In the genomic region with DNA sequence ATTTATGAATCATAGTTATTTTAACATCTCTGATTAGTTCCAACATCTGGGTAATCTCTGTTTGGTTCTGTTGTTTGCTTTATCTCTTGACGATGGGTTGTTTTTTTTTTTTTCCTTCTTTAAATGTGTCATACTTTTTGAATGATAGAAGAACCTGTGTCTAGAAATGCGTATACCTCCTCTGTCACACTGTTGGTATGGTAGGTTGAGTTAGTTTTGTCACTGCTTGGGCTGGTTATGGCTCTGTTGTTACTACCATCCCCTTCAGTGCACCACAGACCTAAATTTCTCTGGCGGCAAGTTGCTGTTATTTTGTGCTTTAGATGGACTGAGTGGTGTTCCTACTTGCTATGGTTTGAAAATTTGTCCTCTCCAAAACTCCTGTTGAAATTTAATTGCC, we compare ENCODE assay signal across 22 cellular contexts. TPM values are rescaled to one million over a fixed set of nuclear protein-coding genes. Genes with fewer than 3 reads are reported as not detected.
DNase-seq lines count a peak whose midpoint lies in the region; ATAC-seq and TF ChIP-seq lines count a peak whose summit lies in the region.
"Had no signal": no experiment of that assay in that cellular context is flagged by ENCODE, and none has a peak within 500 bp of the region (broad histone marks: within the 10 kb centered on the region; RNA-seq: fewer than 3 reads in every experiment).

No MANE protein-coding gene starts in this region.

- peaks cover 13% of the 10 kb centered on the region for H3K9me3 Mint-ChIP-seq in activated naive CD4-positive, alpha-beta T cell treated with anti-CD3 and anti-CD28 coated beads, Interleukin-2, amount 10 ng/mL, durations not matched to agents 7 days and 5 days
- H3K9me3 Mint-ChIP-seq in activated CD4-positive, alpha-beta memory T cell treated with anti-CD3 and anti-CD28 coated beads, Interleukin-2, amount 10 ng/mL, durations not matched to agents 7 days and 5 days, result peaks cover 6% of the 10 kb centered on the region
- no peaks in the 10 kb centered on the region for H3K9me3 Mint-ChIP-seq in endothelial cell (ENCODE audit: unreplicated experiment)
- peaks cover 0 to 8% of the 10 kb centered on the region in 2 donors for H3K9me3 Mint-ChIP-seq in stimulated activated naive CD8-positive, alpha-beta T cell treated with anti-CD3 and anti-CD28 coated beads, Interleukin-15, amount 100 ng/mL, for 72 hours

- H3K4me3 Mint-ChIP-seq in activated naive CD4-positive, alpha-beta T cell treated with anti-CD3 and anti-CD28 coated beads, Interleukin-2, amount 10 ng/mL, durations not matched to agents 7 days and 5 days, result no peak overlapping the region
- H3K4me3 Mint-ChIP-seq in activated CD4-positive, alpha-beta memory T cell treated with anti-CD3 and anti-CD28 coated beads, Interleukin-2, amount 10 ng/mL, durations not matched to agents 7 days and 5 days, result no peak overlapping the region
- H3K4me3 Mint-ChIP-seq in endothelial cell (ENCODE audit: unreplicated experiment), result peak overlapping the region; percentile 13
- H3K4me3 Mint-ChIP-seq in stimulated activated naive CD8-positive, alpha-beta T cell treated with anti-CD3 and anti-CD28 coated beads, Interleukin-15, amount 100 ng/mL, for 72 hours, result peak overlapping the region; percentile 27 to 64
- H3K4me3 Mint-ChIP-seq: neural crest cell; T-helper 2 cell treated with Interferon-gamma antibody and Interleukin-4, amounts not matched to agents 5 μg/mL and 100 μg/mL, for 36 hours had no signal

- no peaks in the 10 kb centered on the region for H3K27me3 Mint-ChIP-seq in activated naive CD4-positive, alpha-beta T cell treated with anti-CD3 and anti-CD28 coated beads, Interleukin-2, amount 10 ng/mL, durations not matched to agents 7 days and 5 days
- no peaks in the 10 kb centered on the region for H3K27me3 Mint-ChIP-seq in activated CD4-positive, alpha-beta memory T cell treated with anti-CD3 and anti-CD28 coated beads, Interleukin-2, amount 10 ng/mL, durations not matched to agents 7 days and 5 days
- peaks cover 4% of the 10 kb centered on the region for H3K27me3 Mint-ChIP-seq in endothelial cell (ENCODE audit: unreplicated experiment)
- H3K27me3 Mint-ChIP-seq in stimulated activated naive CD8-positive, alpha-beta T cell treated with anti-CD3 and anti-CD28 coated beads, Interleukin-15, amount 100 ng/mL, for 72 hours, result no peaks in the 10 kb centered on the region

- H3K27ac Mint-ChIP-seq in activated naive CD4-positive, alpha-beta T cell treated with anti-CD3 and anti-CD28 coated beads, Interleukin-2, amount 10 ng/mL, durations not matched to agents 7 days and 5 days, result peak overlapping the region; percentile 83
- H3K27ac Mint-ChIP-seq in activated CD4-positive, alpha-beta memory T cell treated with anti-CD3 and anti-CD28 coated beads, Interleukin-2, amount 10 ng/mL, durations not matched to agents 7 days and 5 days, result peak overlapping the region; percentile 71
- H3K27ac Mint-ChIP-seq in endothelial cell (ENCODE audit: unreplicated experiment), result no peak overlapping the region
- peak overlapping the region; percentile 85 to 94 for H3K27ac Mint-ChIP-seq in stimulated activated naive CD8-positive, alpha-beta T cell treated with anti-CD3 and anti-CD28 coated beads, Interleukin-15, amount 100 ng/mL, for 72 hours
- H3K27ac Mint-ChIP-seq: T-helper 2 cell treated with Interferon-gamma antibody and Interleukin-4, amounts not matched to agents 5 μg/mL and 100 μg/mL, for 36 hours had no signal

- no peak for ATAC-seq in stimulated activated naive CD8-positive, alpha-beta T cell treated with anti-CD3 and anti-CD28 coated beads, Interleukin-15, amount 100 ng/mL, for 72 hours
- ATAC-seq in HG03565 (IDR thresholded peaks at IDR 0.05; ENCODE audit: unreplicated experiment) (no peak), HG02981 (IDR thresholded peaks at IDR 0.05; ENCODE audit: unreplicated experiment) (no peak), HG02571 (IDR thresholded peaks at IDR 0.05; ENCODE audit: unreplicated experiment) (no peak)
- ATAC-seq: esophagus mucosa had no signal

- peaks cover 61% of the 10 kb centered on the region for H3K36me3 Mint-ChIP-seq in activated naive CD4-positive, alpha-beta T cell treated with anti-CD3 and anti-CD28 coated beads, Interleukin-2, amount 10 ng/mL, durations not matched to agents 7 days and 5 days
- H3K36me3 Mint-ChIP-seq in activated CD4-positive, alpha-beta memory T cell treated with anti-CD3 and anti-CD28 coated beads, Interleukin-2, amount 10 ng/mL, durations not matched to agents 7 days and 5 days (ENCODE audit: low read depth), result peaks cover 38% of the 10 kb centered on the region
- peaks cover 38% of the 10 kb centered on the region for H3K36me3 Mint-ChIP-seq in endothelial cell (ENCODE audit: low read depth, unreplicated experiment)

- CTCF ChIA-PET in activated naive CD4-positive, alpha-beta T cell treated with anti-CD3 and anti-CD28 coated beads, Interleukin-2, amount 10 ng/mL, durations not matched to agents 7 days and 5 days (lab: Charles Lee), result interaction anchor here (1.0 kb wide), 1 partner anchor 33 kb away, joined by 3 read pairs; no protein-coding TSS in a partner anchor
- CTCF ChIA-PET in activated CD4-positive, alpha-beta memory T cell treated with anti-CD3 and anti-CD28 coated beads, Interleukin-2, amount 10 ng/mL, durations not matched to agents 7 days and 5 days (lab: Charles Lee), result no interaction called here

- no peak for TF ChIP-seq CTCF in endothelial cell (IDR thresholded peaks at IDR 0.05; ENCODE audit: unreplicated experiment)

- peaks cover 80% of the 10 kb centered on the region for H3K4me1 Mint-ChIP-seq in activated naive CD4-positive, alpha-beta T cell treated with anti-CD3 and anti-CD28 coated beads, Interleukin-2, amount 10 ng/mL, durations not matched to agents 7 days and 5 days
- H3K4me1 Mint-ChIP-seq in activated CD4-positive, alpha-beta memory T cell treated with anti-CD3 and anti-CD28 coated beads, Interleukin-2, amount 10 ng/mL, durations not matched to agents 7 days and 5 days, result peaks cover 70% of the 10 kb centered on the region
- H3K4me1 Mint-ChIP-seq in endothelial cell (ENCODE audit: unreplicated experiment), result peaks cover 23% of the 10 kb centered on the region
- H3K4me1 Mint-ChIP-seq in stimulated activated naive CD8-positive, alpha-beta T cell treated with anti-CD3 and anti-CD28 coated beads, Interleukin-15, amount 100 ng/mL, for 72 hours, result peaks cover 84% of the 10 kb centered on the region

- no peak for DNase-seq in activated naive CD4-positive, alpha-beta T cell treated with anti-CD3 and anti-CD28 coated beads, Interleukin-2, amount 10 ng/mL, durations not matched to agents 7 days and 5 days
- DNase-seq in activated naive CD4-positive, alpha-beta T cell treated with Interleukin-2 at 50 U/mL for 16 hours, result no peak
- DNase-seq in activated CD4-positive, alpha-beta memory T cell treated with anti-CD3 and anti-CD28 coated beads, Interleukin-2, amount 10 ng/mL, durations not matched to agents 7 days and 5 days, result no peak
- DNase-seq in endothelial cell (ENCODE audit: low spot score), result no peak
- no peak for DNase-seq in stimulated activated naive CD8-positive, alpha-beta T cell treated with anti-CD3 and anti-CD28 coated beads, Interleukin-15, amount 100 ng/mL, for 72 hours
- DNase-seq: activated gamma-delta T cell treated with Interleukin-2 at 50 U/mL for 16 hours; DMS79; HCEC 1CT; left ventricle myocardium inferior; midbrain; NCI-H2171 treated with DMSO at 0.1 percent for 48 hours; NCI-H526 treated with DMSO at 0.1 percent for 48 hours; posterior cingulate gyrus; right lobe of liver; stimulated activated CD4-positive, alpha-beta T cell treated with anti-CD3 and anti-CD28 coated beads, Interleukin-15, amount 100 ng/mL, for 24 hours; uterus had no signal

- POLR2A ChIA-PET in activated CD4-positive, alpha-beta memory T cell treated with anti-CD3 and anti-CD28 coated beads, Interleukin-2, amount 10 ng/mL, durations not matched to agents 7 days and 5 days (lab: Charles Lee), result interaction anchor here (0.7 to 1.3 kb wide), 2 partner anchors 15 to 17 kb away, joined by 3 to 5 read pairs; a partner anchor contains a TSS

RNA-seq across cellular contexts. Expression of a gene that starts 16.8 kb away (rescaled TPM):
- total RNA-seq in activated CD4-positive, alpha-beta memory T cell treated with anti-CD3 and anti-CD28 coated beads, Interleukin-2, amount 10 ng/mL, durations not matched to agents 7 days and 5 days, result 10 to 100 TPM; 53.3 to 58.7 TPM
- total RNA-seq in endothelial cell (ENCODE audit: unreplicated experiment), result 65.7 TPM

Comparison
In these comparisons a context has a peak if more than half of its experiments do, and no peak if none do; other contexts are left out.
1. H3K4me3 Mint-ChIP-seq: peak in endothelial cell (single experiment) and stimulated activated naive CD8-positive, alpha-beta T cell treated with anti-CD3 and anti-CD28 coated beads, Interleukin-15, amount 100 ng/mL, for 72 hours (2 of 2); none in activated naive CD4-positive, alpha-beta T cell treated with anti-CD3 and anti-CD28 coated beads, Interleukin-2, amount 10 ng/mL, durations not matched to agents 7 days and 5 days (single experiment) and activated CD4-positive, alpha-beta memory T cell treated with anti-CD3 and anti-CD28 coated beads, Interleukin-2, amount 10 ng/mL, durations not matched to agents 7 days and 5 days (single experiment).